ENCODE assay signal across 9 cellular contexts in genomic region chr2:124024491-124025348, GRCh38. TPM values are rescaled to one million over a fixed set of nuclear protein-coding genes. Genes with fewer than 3 reads are reported as not detected.
DNase-seq lines count a peak whose midpoint lies in the region; ATAC-seq and TF ChIP-seq lines count a peak whose summit lies in the region.
"Had no signal": no experiment of that assay in that cellular context is flagged by ENCODE, and none has a peak within 500 bp of the region (broad histone marks: within the 10 kb centered on the region; RNA-seq: fewer than 3 reads in every experiment).

CNTNAP5 (plus strand) TSS chr2:124025287; CDS start chr2:124025651, 364 bp downstream.

- CTCF ChIA-PET in CD4-positive, alpha-beta T cell (lab: Charles Lee), result no interaction called here

- H3K27ac ChIP-seq in adrenal gland, result no peak within 1 kb of the TSS
- H3K27ac ChIP-seq in CD4-positive, alpha-beta T cell (ENCODE audit: low read depth, low read length), result no peak within 1 kb of the TSS

- intact Hi-C loops in adrenal gland (cut with DNase I), result no loop called here
- intact Hi-C loops in CD4-positive, alpha-beta T cell (cut with DNase I, micrococcal nuclease), result no loop called here

- H3K4me1 Mint-ChIP-seq in CD4-positive, alpha-beta T cell (ENCODE audit: low read depth), result no peaks in the 10 kb centered on the region

- H3K27ac Mint-ChIP-seq in CD4-positive, alpha-beta T cell, result no peak within 1 kb of the TSS
- H3K27ac Mint-ChIP-seq: dendritic cell treated with granulocyte-macrophage colony-stimulating factor and Interleukin-4, amounts not matched to agents 40 ng/mL and 50 ng/mL, for 4 days had no signal

- peaks cover 25% of the 10 kb centered on the region for H3K27me3 ChIP-seq in adrenal gland
- peaks cover 40% of the 10 kb centered on the region for H3K27me3 ChIP-seq in iPS-15b (ENCODE audit: control insufficient read depth, insufficient read depth, low read length)
- H3K27me3 ChIP-seq in CD4-positive, alpha-beta T cell (ENCODE audit: control insufficient read depth, insufficient read depth, low read length), result peaks cover 17% of the 10 kb centered on the region

- WGBS in adrenal gland, 4 donors, result 3 to 7% (median 3%) methylated on average over 34 to 60 of the region's 60 CpGs

- no peak for ATAC-seq in CD4-positive, alpha-beta T cell (ENCODE audit: poor library complexity)
- ATAC-seq in GM18511 (IDR thresholded peaks at IDR 0.05; ENCODE audit: unreplicated experiment), result no peak

- H3K4me3 ChIP-seq in adrenal gland, result no peak within 1 kb of the TSS
- H3K4me3 ChIP-seq in iPS-15b (ENCODE audit: low read depth, low read length), result peak within 1 kb of the TSS; percentile 85

- no peak for TF ChIP-seq POLR2A in adrenal gland (IDR thresholded peaks at IDR 0.05)

- POLR2A ChIA-PET in CD4-positive, alpha-beta T cell (lab: Charles Lee), result no interaction called here

- H3K9me3 Mint-ChIP-seq in CD4-positive, alpha-beta T cell, result peaks cover 2% of the 10 kb centered on the region
- H3K9me3 Mint-ChIP-seq: dendritic cell treated with granulocyte-macrophage colony-stimulating factor and Interleukin-4, amounts not matched to agents 40 ng/mL and 50 ng/mL, for 4 days had no signal

- H3K27me3 Mint-ChIP-seq in CD4-positive, alpha-beta T cell, result peaks cover 44% of the 10 kb centered on the region

- no peaks in the 10 kb centered on the region for H3K9me3 ChIP-seq in adrenal gland (replicated peaks in 1 of 3)
- H3K9me3 ChIP-seq in iPS-15b (ENCODE audit: control insufficient read depth, insufficient read depth, low read length), result no peaks in the 10 kb centered on the region
- no peaks in the 10 kb centered on the region for H3K9me3 ChIP-seq in CD4-positive, alpha-beta T cell (ENCODE audit: control insufficient read depth, low read length)

- no peak within 1 kb of the TSS for H3K9ac ChIP-seq in iPS-15b (ENCODE audit: low read depth, low read length)

- H3K36me3 ChIP-seq in adrenal gland (replicated peaks in 1 of 2) (no peaks in the 10 kb centered on the region), iPS-15b (ENCODE audit: control insufficient read depth, insufficient read depth, low read length) (no peaks in the 10 kb centered on the region)

- peak; percentile 94 for DNase-seq in ELF-1 (ENCODE audit: low read depth, low spot score)
- DNase-seq in NCI-H1092 (lab: John Stamatoyannopoulos, UW), result peak; percentile 60
- DNase-seq in adrenal gland, result peak; percentile 35 to 64 (median 56)
- DNase-seq in stimulated activated CD4-positive, alpha-beta T cell treated with anti-CD3 and anti-CD28 coated beads, Interleukin-15, amount 100 ng/mL, for 24 hours, result peak; percentile 35
- DNase-seq in CD4-positive, alpha-beta T cell, result no peak
- no peak for DNase-seq in NOMO-1 (lab: John Stamatoyannopoulos, UW; ENCODE audit: unreplicated experiment in 2 of 2)

- no peaks in the 10 kb centered on the region for H3K4me1 ChIP-seq in adrenal gland (replicated peaks in 1 of 2)
- no peaks in the 10 kb centered on the region for H3K4me1 ChIP-seq in iPS-15b (ENCODE audit: control insufficient read depth, insufficient read depth, low read length)

- H3K4me3 Mint-ChIP-seq in CD4-positive, alpha-beta T cell, result no peak within 1 kb of the TSS
- H3K4me3 Mint-ChIP-seq: dendritic cell treated with granulocyte-macrophage colony-stimulating factor and Interleukin-4, amounts not matched to agents 40 ng/mL and 50 ng/mL, for 4 days had no signal

- no peak for TF ChIP-seq CTCF in adrenal gland (IDR thresholded peaks at IDR 0.05)
- TF ChIP-seq CTCF in CD4-positive, alpha-beta T cell (IDR thresholded peaks at IDR 0.05), result no peak

- H3K36me3 Mint-ChIP-seq in CD4-positive, alpha-beta T cell (ENCODE audit: low read depth), result no peaks in the 10 kb centered on the region

RNA-seq across cellular contexts. Expression of gene CNTNAP5, which starts in this region (rescaled TPM):
- total RNA-seq in adrenal gland, result 1 to 10 TPM in 2 of 8 donors, under 1 TPM in 2, not detected in 4; 0.08 to 4.9 (median 2.9) TPM
- polyA plus RNA-seq in adrenal gland, result 1 to 10 TPM in 1 of 3 donors, under 1 TPM in 1, not detected in 1; 0.95 to 1.7 TPM
- not detected for total RNA-seq in CD4-positive, alpha-beta T cell

Comparison
In these comparisons a context has a peak if more than half of its experiments do, and no peak if none do; other contexts are left out.
1. DNase-seq: peak in ELF-1 (single experiment), NCI-H1092 (single experiment), adrenal gland (7 of 7) and stimulated activated CD4-positive, alpha-beta T cell treated with anti-CD3 and anti-CD28 coated beads, Interleukin-15, amount 100 ng/mL, for 24 hours (single experiment); none in CD4-positive, alpha-beta T cell (0 of 10) and NOMO-1 (0 of 2).